Comparison of ENCODE assay signal across 8 cellular contexts in the genomic region with DNA sequence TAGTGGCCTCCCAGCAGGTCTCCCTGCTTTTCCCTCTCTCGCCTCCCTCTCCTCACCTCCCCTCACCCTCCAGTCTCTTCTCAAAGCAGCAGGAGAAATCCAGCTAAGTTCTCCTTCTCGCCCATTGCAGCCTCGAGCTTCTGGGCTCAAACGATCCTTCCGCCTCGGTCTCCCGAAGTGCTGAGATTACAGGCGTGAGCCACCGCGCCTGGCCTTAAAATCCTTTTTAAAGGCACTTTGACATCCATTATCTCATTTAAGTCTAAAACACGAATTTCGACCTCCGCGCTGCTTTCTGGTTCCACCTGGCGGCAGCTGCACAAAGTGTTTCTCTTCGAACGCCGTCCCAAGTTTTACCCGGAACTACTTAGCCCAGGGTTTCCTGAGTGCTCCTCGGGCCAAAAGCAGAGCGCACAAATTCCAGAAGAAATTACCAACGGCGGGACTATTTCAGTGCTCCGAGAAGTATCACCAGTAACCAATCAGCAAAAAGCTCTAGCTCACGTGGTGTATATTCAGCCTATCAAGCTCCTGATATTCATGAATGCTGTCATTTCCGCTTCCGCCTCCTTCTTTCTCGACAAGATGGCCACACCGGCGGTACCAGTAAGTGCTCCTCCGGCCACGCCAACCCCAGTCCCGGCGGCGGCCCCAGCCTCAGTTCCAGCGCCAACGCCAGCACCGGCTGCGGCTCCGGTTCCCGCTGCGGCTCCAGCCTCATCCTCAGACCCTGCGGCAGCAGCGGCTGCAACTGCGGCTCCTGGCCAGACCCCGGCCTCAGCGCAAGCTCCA. TPM values are rescaled to one million over a fixed set of nuclear protein-coding genes. Genes with fewer than 3 reads are reported as not detected.
DNase-seq lines count a peak whose midpoint lies in the region; ATAC-seq and TF ChIP-seq lines count a peak whose summit lies in the region.

A gene with protein sequence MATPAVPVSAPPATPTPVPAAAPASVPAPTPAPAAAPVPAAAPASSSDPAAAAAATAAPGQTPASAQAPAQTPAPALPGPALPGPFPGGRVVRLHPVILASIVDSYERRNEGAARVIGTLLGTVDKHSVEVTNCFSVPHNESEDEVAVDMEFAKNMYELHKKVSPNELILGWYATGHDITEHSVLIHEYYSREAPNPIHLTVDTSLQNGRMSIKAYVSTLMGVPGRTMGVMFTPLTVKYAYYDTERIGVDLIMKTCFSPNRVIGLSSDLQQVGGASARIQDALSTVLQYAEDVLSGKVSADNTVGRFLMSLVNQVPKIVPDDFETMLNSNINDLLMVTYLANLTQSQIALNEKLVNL (plus strand): TSS at position 570 of the 792 bp plus-strand sequence. CDS start 16 bp downstream, at position 586.

- TF ChIP-seq CTCF in HFFc6 (IDR thresholded peaks at IDR 0.05) (peak; percentile 93), gastroesophageal sphincter (IDR thresholded peaks at IDR 0.05) (peak; percentile 63 to 88 (median 86)), neutrophil (IDR thresholded peaks at IDR 0.05) (peak; percentile 81)

- H3K9me3 ChIP-seq in gastroesophageal sphincter (no peaks in the 10 kb centered on the region), neutrophil (no peaks in the 10 kb centered on the region)

- peak within 1 kb of the TSS; percentile 93 for H3K27ac Mint-ChIP-seq in HFFc6
- H3K27ac Mint-ChIP-seq in activated naive CD4-positive, alpha-beta T cell treated with anti-CD3 and anti-CD28 coated beads for 36 hours = peak within 1 kb of the TSS; percentile 92

- intact Hi-C loops in activated naive CD4-positive, alpha-beta T cell treated with anti-CD3 and anti-CD28 coated beads for 36 hours (cut with micrococcal nuclease) = loop anchor here (1.0 to 10.0 kb wide), 10 partner anchors 32 to 1752 kb away; partner anchors contain the start of genes CNGA4, CYB5R2, FHIP1B and PPFIBP2

- peak within 1 kb of the TSS; percentile 97 for H3K4me3 Mint-ChIP-seq in HFFc6
- H3K4me3 Mint-ChIP-seq in activated naive CD4-positive, alpha-beta T cell treated with anti-CD3 and anti-CD28 coated beads for 36 hours = peak within 1 kb of the TSS; percentile 88

- H3K27ac ChIP-seq in gastroesophageal sphincter (peak within 1 kb of the TSS; percentile 74 to 88 (median 78)), neutrophil (peak within 1 kb of the TSS; percentile 76), substantia nigra (ENCODE audit: low read depth, low read length, poor library complexity, severe bottlenecking) (peak within 1 kb of the TSS; percentile 55)

- H3K27me3 Mint-ChIP-seq in HFFc6 (ENCODE audit: insufficient read depth) = no peaks in the 10 kb centered on the region; the same call in 1 of the 2 replicates
- H3K27me3 Mint-ChIP-seq in activated naive CD4-positive, alpha-beta T cell treated with anti-CD3 and anti-CD28 coated beads for 36 hours (ENCODE audit: low read depth) = no peaks in the 10 kb centered on the region

- ATAC-seq in gastroesophageal sphincter = peak; percentile 100

- H3K27me3 ChIP-seq in gastroesophageal sphincter (no peaks in the 10 kb centered on the region), neutrophil (peaks cover 28% of the 10 kb centered on the region)

- H3K36me3 ChIP-seq in gastroesophageal sphincter = peaks cover 0 to 9% of the 10 kb centered on the region in 2 donors
- H3K36me3 ChIP-seq in neutrophil = peaks cover 11% of the 10 kb centered on the region

- peaks cover 13 to 42% (median 18%) of the 10 kb centered on the region in 3 donors for H3K4me1 ChIP-seq in gastroesophageal sphincter
- peaks cover 16 to 18% of the 10 kb centered on the region in 2 experiments for H3K4me1 ChIP-seq in neutrophil (ENCODE audit: control insufficient read depth in 1 of 2, insufficient read depth in 1 of 2, low read depth in 1 of 2, low read length in 1 of 2)

- WGBS in gastroesophageal sphincter (ENCODE audit: low coverage in 1 of 2), 2 donors = 0 to 2% methylated on average over 7 to 25 of the region's 47 CpGs

- H3K4me3 ChIP-seq in gastroesophageal sphincter = peak within 1 kb of the TSS; percentile 61 to 67
- peak within 1 kb of the TSS; percentile 61 to 68 for H3K4me3 ChIP-seq in neutrophil (ENCODE audit: low read depth in 1 of 2, low read length in 1 of 2)

- no peak for TF ChIP-seq EP300 in gastroesophageal sphincter (IDR thresholded peaks at IDR 0.05)

- CTCF ChIA-PET in activated naive CD4-positive, alpha-beta T cell treated with anti-CD3 and anti-CD28 coated beads for 36 hours (lab: Charles Lee) = interaction anchor here (0.6 to 2.4 kb wide), 21 partner anchors 9 to 925 kb away, joined by 3 to 71 read pairs (median 4); no protein-coding TSS in a partner anchor

- H3K36me3 Mint-ChIP-seq in HFFc6 (ENCODE audit: low read depth) = peaks cover 45% of the 10 kb centered on the region
- H3K36me3 Mint-ChIP-seq in activated naive CD4-positive, alpha-beta T cell treated with anti-CD3 and anti-CD28 coated beads for 36 hours (ENCODE audit: low read depth) = peaks cover 14% of the 10 kb centered on the region

- TF ChIP-seq POLR2A in gastroesophageal sphincter (IDR thresholded peaks at IDR 0.05) = peak in 1 of 2 donors; percentile 21

- peaks cover 50% of the 10 kb centered on the region for H3K4me1 Mint-ChIP-seq in HFFc6 (ENCODE audit: low read depth)
- H3K4me1 Mint-ChIP-seq in activated naive CD4-positive, alpha-beta T cell treated with anti-CD3 and anti-CD28 coated beads for 36 hours (ENCODE audit: low read depth) = peaks cover 37% of the 10 kb centered on the region

- DNase-seq in GM04504 (ENCODE audit: low read depth) (peak; percentile 99), HFFc6 (peak; percentile 100), NAMALWA (ENCODE audit: low spot score) (peak; percentile 99), SK-N-DZ (ENCODE audit: low spot score) (peak; percentile 100), substantia nigra (lab: John Stamatoyannopoulos, UW) (peak; percentile 39 to 98 (median 88))
- DNase-seq in activated naive CD4-positive, alpha-beta T cell treated with anti-CD3 and anti-CD28 coated beads for 36 hours = peak; percentile 94

- no peaks in the 10 kb centered on the region for H3K9me3 Mint-ChIP-seq in HFFc6
- H3K9me3 Mint-ChIP-seq in activated naive CD4-positive, alpha-beta T cell treated with anti-CD3 and anti-CD28 coated beads for 36 hours = no peaks in the 10 kb centered on the region

RNA-seq across cellular contexts. Expression of the gene that starts here (rescaled TPM):
- 100 to 1,000 TPM; 312 to 407 (median 344) TPM for total RNA-seq in HFFc6 (2021; fragmentation: NEBNext Ultra II Directional; extraction: Animal tissue kit (Norgen Biotek cat#: 25700))
- 348 and 349 TPM in 2 replicates for polyA plus RNA-seq in SK-N-DZ (2014; cell fraction: cytosol; rRNA removed)
- 185 and 339 TPM in 2 replicates for polyA plus RNA-seq in SK-N-DZ (2014; cell fraction: nucleus; rRNA removed)
- 100 to 1,000 TPM; 365 to 380 TPM for total RNA-seq in activated naive CD4-positive, alpha-beta T cell treated with anti-CD3 and anti-CD28 coated beads for 36 hours
- 100 to 1,000 TPM; 204 to 356 (median 235) TPM for total RNA-seq in gastroesophageal sphincter

Comparison
In these comparisons a context has a peak if more than half of its experiments do, and no peak if none do; other contexts are left out.
1. Peak in every context shown above with its lines: DNase-seq, ATAC-seq, H3K4me3 ChIP-seq and H3K27ac ChIP-seq.